18 cellular contexts compared by ENCODE assay signal in the genomic region with DNA sequence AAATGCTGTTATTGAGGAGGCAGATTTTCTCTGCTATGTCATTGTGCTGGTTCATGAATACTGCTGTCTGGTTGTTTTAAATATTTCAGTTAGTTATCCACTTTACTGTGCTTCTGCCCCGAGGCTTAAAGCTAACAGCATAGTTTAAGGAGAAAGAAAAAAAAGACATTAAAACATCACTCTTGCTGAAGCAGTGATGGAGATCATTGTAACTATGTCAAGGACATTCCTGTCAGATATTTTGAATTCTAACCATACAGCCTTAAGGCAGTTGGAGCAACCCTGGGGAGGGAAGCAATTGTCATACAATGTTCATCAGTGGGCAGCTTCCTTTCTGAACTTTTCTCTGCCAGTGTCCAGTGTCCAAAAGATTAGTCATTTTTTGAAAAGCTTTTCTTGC.
DNase-seq lines count a peak whose midpoint lies in the region; ATAC-seq, FAIRE-seq and TF ChIP-seq lines count a peak whose summit lies in the region.
"Had no signal": no experiment of that assay in that cellular context is flagged by ENCODE, and none has a peak within 500 bp of the region (broad histone marks: within the 10 kb centered on the region; RNA-seq: fewer than 3 reads in every experiment).

No MANE protein-coding gene starts in this region.

- no peak for FAIRE-seq in D721Med (lab: Jason Lieb, UNC)
- FAIRE-seq: GM12892 had no signal

- H3K36me3 ChIP-seq in right atrium auricular region = no peaks in the 10 kb centered on the region
- H3K36me3 ChIP-seq: thyroid gland had no signal

- no peaks in the 10 kb centered on the region for H3K36me3 Mint-ChIP-seq in osteocyte (ENCODE audit: unreplicated experiment)

- H3K4me1 ChIP-seq in right atrium auricular region = no peaks in the 10 kb centered on the region
- H3K4me1 ChIP-seq: thyroid gland had no signal

- peak overlapping the region; percentile 75 for H3K27ac Mint-ChIP-seq in osteocyte (ENCODE audit: unreplicated experiment)
- H3K27ac Mint-ChIP-seq: B cell, progenitor cell of endocrine pancreas had no signal

- no peak for ATAC-seq in GM18868 (IDR thresholded peaks at IDR 0.05; ENCODE audit: unreplicated experiment)

- H3K27me3 Mint-ChIP-seq in osteocyte (ENCODE audit: unreplicated experiment) = no peaks in the 10 kb centered on the region
- H3K27me3 Mint-ChIP-seq: B cell, progenitor cell of endocrine pancreas had no signal

- DNase-seq in ELF-1 (ENCODE audit: low read depth, low spot score) (peak; percentile 5), NCI-H226 (peak; percentile 52), cardiac fibroblast (ENCODE audit: low read depth in 2 of 2) (peak; percentile 2 to 10), osteocyte (ENCODE audit: extremely low spot score, unreplicated experiment) (no peak), D721Med (ENCODE audit: insufficient read length, low spot score) (no peak), right atrium auricular region (ENCODE audit: low spot score) (no peak)
- DNase-seq in activated naive CD4-positive, alpha-beta T cell treated with Interleukin-2 at 50 U/mL for 16 hours = no peak
- DNase-seq: activated CD4-positive, alpha-beta T cell treated with anti-CD3 and anti-CD28 coated beads, Interleukin-2, amount 50 U/mL, for 48 hours; effector memory CD4-positive, alpha-beta T cell; NCI-H1694; NCI-H69; Right ventricle myocardium superior had no signal

- TF ChIP-seq CTCF in cardiac fibroblast (IDR thresholded peaks at IDR 0.05; ENCODE audit: low read depth, low read length) (no peak), osteocyte (IDR thresholded peaks at IDR 0.05) (no peak), D721Med (IDR thresholded peaks at IDR 0.05; ENCODE audit: insufficient read depth, missing control alignments) (no peak), right atrium auricular region (IDR thresholded peaks at IDR 0.05) (no peak)

- H3K27me3 ChIP-seq in right atrium auricular region = no peaks in the 10 kb centered on the region
- H3K27me3 ChIP-seq: thyroid gland had no signal

- peaks cover 21% of the 10 kb centered on the region for H3K4me1 Mint-ChIP-seq in osteocyte (ENCODE audit: unreplicated experiment)

- peaks cover 12% of the 10 kb centered on the region for H3K9me3 Mint-ChIP-seq in osteocyte (ENCODE audit: unreplicated experiment)

- no peak overlapping the region for H3K4me3 ChIP-seq in cardiac fibroblast (replicated peaks in 1 of 2; ENCODE audit: low read depth in 2 of 2, low read length in 2 of 2)
- H3K4me3 ChIP-seq in right atrium auricular region = no peak overlapping the region
- H3K4me3 ChIP-seq: thyroid gland had no signal

- no peak overlapping the region for H3K4me3 Mint-ChIP-seq in osteocyte (ENCODE audit: unreplicated experiment)
- H3K4me3 Mint-ChIP-seq: B cell had no signal

- H3K9me3 ChIP-seq in right atrium auricular region = no peaks in the 10 kb centered on the region
- H3K9me3 ChIP-seq: thyroid gland had no signal

- no peak overlapping the region for H3K27ac ChIP-seq in right atrium auricular region
- H3K27ac ChIP-seq: KMS-11, thyroid gland had no signal

Comparison
In these comparisons a context has a peak if more than half of its experiments do, and no peak if none do; other contexts are left out.
1. DNase-seq: peak in ELF-1 (single experiment), NCI-H226 (single experiment) and cardiac fibroblast (2 of 2); none in osteocyte (single experiment), D721Med (single experiment), activated naive CD4-positive, alpha-beta T cell treated with Interleukin-2 at 50 U/mL for 16 hours (single experiment) and right atrium auricular region (single experiment).